In genomic region chr1:20069932-20070331, GRCh38 we compare ENCODE assay signal across 14 cellular contexts. TPM values are rescaled to one million over a fixed set of nuclear protein-coding genes. Genes with fewer than 3 reads are reported as not detected.
DNase-seq lines count a peak whose midpoint lies in the region; ATAC-seq and TF ChIP-seq lines count a peak whose summit lies in the region.
"Had no signal": no experiment of that assay in that cellular context is flagged by ENCODE, and none has a peak within 500 bp of the region (broad histone marks: within the 10 kb centered on the region; RNA-seq: fewer than 3 reads in every experiment).

PLA2G5 (plus strand) TSS chr1:20070194; CDS start chr1:20084831, 14,637 bp downstream.

- POLR2A ChIA-PET in MCF 10A (lab: Yijun Ruan, JAX) = no interaction called here

- H3K27me3 ChIP-seq in breast epithelium = no peaks in the 10 kb centered on the region
- H3K27me3 ChIP-seq in heart left ventricle = no peaks in the 10 kb centered on the region
- H3K27me3 ChIP-seq in aorta (ENCODE audit: control insufficient read depth in 1 of 2, insufficient read depth in 2 of 2, low read length in 1 of 2) = no peaks in the 10 kb centered on the region

- CTCF ChIA-PET in MCF 10A (lab: Yijun Ruan, JAX) = no interaction called here

- no peak for DNase-seq in breast epithelium (ENCODE audit: low spot score in 2 of 2)
- no peak for DNase-seq in MCF 10A (ENCODE audit: unreplicated experiment)
- peak; percentile 82 to 91 (median 89) for DNase-seq in heart left ventricle
- DNase-seq in occipital lobe (lab: John Stamatoyannopoulos, UW) = peak; percentile 9
- DNase-seq in aorta = peak; percentile 76 to 82
- no peak for DNase-seq in NAMALWA (ENCODE audit: low spot score)
- DNase-seq in NCI-H226 = no peak
- DNase-seq: 8988T; kidney glomerular epithelial cell; NCI-H1694; stimulated activated CD4-positive, alpha-beta T cell treated with anti-CD3 and anti-CD28 coated beads, Interleukin-15, amount 100 ng/mL, for 24 hours had no signal

- TF ChIP-seq CTCF in breast epithelium (IDR thresholded peaks at IDR 0.05) (no peak), MCF 10A (IDR thresholded peaks at IDR 0.05; ENCODE audit: unreplicated experiment) (no peak), heart left ventricle (IDR thresholded peaks at IDR 0.05) (no peak)

- no peaks in the 10 kb centered on the region for H3K27me3 Mint-ChIP-seq in MCF 10A (ENCODE audit: insufficient read depth, unreplicated experiment)
- H3K27me3 Mint-ChIP-seq: stimulated activated naive CD8-positive, alpha-beta T cell treated with anti-CD3 and anti-CD28 coated beads, Interleukin-15, Interleukin-2, amounts not matched to agents 100 ng/mL and 50 ng/mL, for 24 hours had no signal

- intact Hi-C loops in breast epithelium (cut with DNase I; ENCODE audit: low total_unique reads) (no loop called here), MCF 10A (cut with micrococcal nuclease) (no loop called here), heart left ventricle (cut with DNase I) (loop anchor here in 1 of 10 donors (5.0 kb wide), 1 partner anchor 43 kb away; no protein-coding TSS in a partner anchor), aorta (cut with DNase I) (no loop called here)

- BruUV-seq in MCF 10A (replicated peaks; lab: Mats Ljungman, UMichigan) = no TSS peak

- H3K36me3 Mint-ChIP-seq in MCF 10A (ENCODE audit: insufficient read depth, unreplicated experiment) = no peaks in the 10 kb centered on the region

- H3K4me1 ChIP-seq in breast epithelium = no peaks in the 10 kb centered on the region
- H3K4me1 ChIP-seq in heart left ventricle = peaks cover 2 to 56% (median 24%) of the 10 kb centered on the region in 12 donors
- H3K4me1 ChIP-seq in aorta (ENCODE audit: control insufficient read depth in 1 of 2, insufficient read depth in 2 of 2, low read length in 2 of 2) = no peaks in the 10 kb centered on the region

- no peaks in the 10 kb centered on the region for H3K9me3 Mint-ChIP-seq in MCF 10A (ENCODE audit: unreplicated experiment)
- H3K9me3 Mint-ChIP-seq: stimulated activated naive CD8-positive, alpha-beta T cell treated with anti-CD3 and anti-CD28 coated beads, Interleukin-15, Interleukin-2, amounts not matched to agents 100 ng/mL and 50 ng/mL, for 24 hours had no signal

- H3K27ac ChIP-seq in breast epithelium (peak within 1 kb of the TSS in 1 of 2 donors; percentile 69), heart left ventricle (peak within 1 kb of the TSS; percentile 41 to 96 (median 84)), aorta (ENCODE audit: low read depth in 1 of 2, low read length in 2 of 2) (peak within 1 kb of the TSS in 1 of 2 donors; percentile 29)
- H3K27ac ChIP-seq: VCaP had no signal

- 8 to 13% (median 9%) methylated on average over 8 of the region's 8 CpGs for WGBS in heart left ventricle, 4 donors
- 10% methylated on average over 8 of the region's 8 CpGs for WGBS in aorta, 2 donors

- no peaks in the 10 kb centered on the region for H3K36me3 ChIP-seq in breast epithelium
- peaks cover 0 to 20% (median 0%) of the 10 kb centered on the region in 9 donors for H3K36me3 ChIP-seq in heart left ventricle
- no peaks in the 10 kb centered on the region for H3K36me3 ChIP-seq in aorta (ENCODE audit: control insufficient read depth in 1 of 2, insufficient read depth in 2 of 2, low read length in 1 of 2)

- no peak within 1 kb of the TSS for H3K27ac Mint-ChIP-seq in MCF 10A (ENCODE audit: low read depth, unreplicated experiment)
- H3K27ac Mint-ChIP-seq: stimulated activated naive CD8-positive, alpha-beta T cell treated with anti-CD3 and anti-CD28 coated beads, Interleukin-15, Interleukin-2, amounts not matched to agents 100 ng/mL and 50 ng/mL, for 24 hours had no signal

- H3K4me3 Mint-ChIP-seq in MCF 10A (ENCODE audit: unreplicated experiment) = no peak within 1 kb of the TSS
- H3K4me3 Mint-ChIP-seq: stimulated activated naive CD8-positive, alpha-beta T cell treated with anti-CD3 and anti-CD28 coated beads, Interleukin-15, Interleukin-2, amounts not matched to agents 100 ng/mL and 50 ng/mL, for 24 hours had no signal

- no peaks in the 10 kb centered on the region for H3K9me3 ChIP-seq in breast epithelium
- no peaks in the 10 kb centered on the region for H3K9me3 ChIP-seq in heart left ventricle
- H3K9me3 ChIP-seq in aorta (ENCODE audit: control insufficient read depth, low read length) = no peaks in the 10 kb centered on the region

- H3K4me1 Mint-ChIP-seq in MCF 10A (ENCODE audit: insufficient read depth, unreplicated experiment) = no peaks in the 10 kb centered on the region

- peak within 1 kb of the TSS in 2 of 3 donors; percentile 16 to 46 for H3K4me3 ChIP-seq in breast epithelium
- H3K4me3 ChIP-seq in heart left ventricle = peak within 1 kb of the TSS; percentile 31 to 70 (median 52)
- H3K4me3 ChIP-seq in aorta (ENCODE audit: low read length in 2 of 2) = peak within 1 kb of the TSS in 1 of 2 donors; percentile 49

- peak; percentile 91 to 97 (median 94) for ATAC-seq in heart left ventricle
- ATAC-seq in aorta (ENCODE audit: low FRiP score) = peak; percentile 80
- ATAC-seq in HG02852 (IDR thresholded peaks at IDR 0.05; ENCODE audit: unreplicated experiment) = no peak

- TF ChIP-seq POLR2A in breast epithelium (IDR thresholded peaks at IDR 0.05) (no peak), heart left ventricle (IDR thresholded peaks at IDR 0.05) (peak in 1 of 2 donors; percentile 23)

RNA-seq across cellular contexts. Expression of gene PLA2G5, which starts in this region (rescaled TPM):
- total RNA-seq in breast epithelium = 1 to 10 TPM in 2 of 3 donors, under 1 TPM in 1; 0.88 to 9.4 (median 1.3) TPM
- not detected in 2 replicates for total RNA-seq in MCF 10A (2022)
- total RNA-seq in heart left ventricle = 10 to 100 TPM; 31.9 to 80.3 (median 43.9) TPM
- 100 to 1,000 TPM in 1 of 2 donors, 10 to 100 TPM in 1; 25.6 to 102 TPM for polyA plus RNA-seq in heart left ventricle
- 0.16 TPM for total RNA-seq in occipital lobe
- 1 to 10 TPM; 4.0 to 6.8 TPM for total RNA-seq in aorta
- polyA plus RNA-seq in aorta = 10 to 100 TPM; 10.3 to 13.7 TPM

Comparison
In these comparisons a context has a peak if more than half of its experiments do, and no peak if none do; other contexts are left out.
1. Peak in DNase-seq in occipital lobe; RNA of the gene not detected or under 1 TPM.
2. DNase-seq: peak in heart left ventricle (5 of 5) and aorta (2 of 2); none in breast epithelium (0 of 2), MCF 10A (single experiment), NAMALWA (single experiment) and NCI-H226 (single experiment).